Comparison of ENCODE assay signal across 9 cellular contexts in the genomic region with DNA sequence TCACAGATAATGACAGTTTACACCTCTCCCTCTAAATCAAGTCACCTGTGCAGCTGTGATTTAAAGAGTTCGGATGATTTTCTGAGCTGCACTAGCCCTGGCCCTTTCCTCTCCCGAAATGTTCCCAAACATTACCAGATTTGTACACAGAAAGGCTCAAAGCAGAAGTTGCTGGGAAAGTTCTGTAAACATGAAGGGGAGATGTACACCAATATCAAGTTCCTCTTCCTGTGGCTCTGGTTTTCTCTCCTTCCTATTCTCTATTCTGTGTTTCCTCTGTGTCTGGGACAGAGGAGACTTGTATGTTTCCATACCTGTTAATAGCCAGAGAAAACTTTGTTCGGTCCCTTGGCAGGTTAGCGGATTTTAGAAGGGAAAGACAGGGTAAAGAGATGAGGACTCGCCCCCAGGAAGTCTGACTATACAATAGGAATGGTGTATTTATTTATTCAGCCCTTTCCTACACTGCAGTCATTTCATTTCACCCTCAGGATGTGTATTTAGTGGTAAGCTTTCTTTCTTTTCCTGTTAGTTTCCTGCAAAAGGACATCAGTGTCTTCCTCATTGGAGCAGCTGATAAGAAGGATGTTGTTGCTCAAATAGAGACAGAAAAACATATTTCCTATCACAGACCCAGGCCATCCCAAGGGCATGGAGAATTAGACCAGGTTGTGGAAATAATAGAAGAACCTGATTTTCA. TPM values are rescaled to one million over a fixed set of nuclear protein-coding genes. Genes with fewer than 3 reads are reported as not detected.
DNase-seq lines count a peak whose midpoint lies in the region; ATAC-seq and TF ChIP-seq lines count a peak whose summit lies in the region.
"Had no signal": no experiment of that assay in that cellular context is flagged by ENCODE, and none has a peak within 500 bp of the region (broad histone marks: within the 10 kb centered on the region; RNA-seq: fewer than 3 reads in every experiment).

No MANE protein-coding gene starts in this region.

- peak in 1 of 8 donors; percentile 11 for ATAC-seq in heart right ventricle
- ATAC-seq in Right ventricle myocardium inferior, result no peak
- ATAC-seq in lower lobe of right lung, result peak; percentile 17 to 41
- no peak for ATAC-seq in GM19463 (IDR thresholded peaks at IDR 0.05; ENCODE audit: unreplicated experiment)
- ATAC-seq in HG03442 (IDR thresholded peaks at IDR 0.05; ENCODE audit: unreplicated experiment), result no peak

- peaks cover 5 to 69% (median 33%) of the 10 kb centered on the region in 9 donors for H3K4me1 ChIP-seq in heart right ventricle
- peaks cover 75% of the 10 kb centered on the region for H3K4me1 ChIP-seq in lower lobe of right lung
- H3K4me1 ChIP-seq in transverse colon, result peaks cover 7 to 55% (median 47%) of the 10 kb centered on the region in 4 donors

- no peak for TF ChIP-seq EP300 in transverse colon (IDR thresholded peaks at IDR 0.05; ENCODE audit: low read depth)

- H3K9me3 ChIP-seq in heart right ventricle (no peaks in the 10 kb centered on the region), lower lobe of right lung (no peaks in the 10 kb centered on the region), transverse colon (no peaks in the 10 kb centered on the region)

- TF ChIP-seq POLR2A in transverse colon (IDR thresholded peaks at IDR 0.05), result no peak

- WGBS in heart right ventricle, 2 donors, result 52 to 60% methylated on average over 5 of the region's 5 CpGs
- WGBS in transverse colon (ENCODE audit: low coverage in 1 of 2), 2 donors, result 39 to 53% methylated on average over 3 to 5 of the region's 5 CpGs

- intact Hi-C loops in heart right ventricle (cut with DNase I), result loop anchor here in 2 of 10 donors (5.0 to 10.0 kb wide), 2 partner anchors 169 to 291 kb away; no protein-coding TSS in a partner anchor
- intact Hi-C loops in Right ventricle myocardium inferior (cut with DNase I), result no loop called here
- intact Hi-C loops in activated T-helper 2 cell treated with anti-CD3 and anti-CD28 coated beads, Interferon-gamma antibody, Interleukin-2, Interleukin-4, amounts not matched to agents 10 μg/mL and 5 μg/mL and 100 μg/mL, durations not matched to agents 14 hours and 24 hours and 36 hours (cut with micrococcal nuclease), result loop anchor here (5.0 kb wide), 1 partner anchor 74 kb away; no protein-coding TSS in a partner anchor
- intact Hi-C loops in lower lobe of right lung (cut with DNase I), result loop anchor here (10.0 kb wide), 1 partner anchor 171 kb away; no protein-coding TSS in a partner anchor
- intact Hi-C loops in transverse colon (cut with DNase I; ENCODE audit: low total_unique reads), result no loop called here

- H3K9me3 Mint-ChIP-seq in activated T-helper 2 cell treated with anti-CD3 and anti-CD28 coated beads, Interferon-gamma antibody, Interleukin-2, Interleukin-4, amounts not matched to agents 10 μg/mL and 5 μg/mL and 100 μg/mL, durations not matched to agents 14 hours and 24 hours and 36 hours, result no peaks in the 10 kb centered on the region

- TF ChIP-seq CTCF in heart right ventricle (IDR thresholded peaks at IDR 0.05) (no peak), lower lobe of right lung (IDR thresholded peaks at IDR 0.05) (no peak), transverse colon (IDR thresholded peaks at IDR 0.05) (no peak)

- no peaks in the 10 kb centered on the region for H3K36me3 Mint-ChIP-seq in activated T-helper 2 cell treated with anti-CD3 and anti-CD28 coated beads, Interferon-gamma antibody, Interleukin-2, Interleukin-4, amounts not matched to agents 10 μg/mL and 5 μg/mL and 100 μg/mL, durations not matched to agents 14 hours and 24 hours and 36 hours (ENCODE audit: low read depth)

- peaks cover 2% of the 10 kb centered on the region for H3K27me3 Mint-ChIP-seq in activated T-helper 2 cell treated with anti-CD3 and anti-CD28 coated beads, Interferon-gamma antibody, Interleukin-2, Interleukin-4, amounts not matched to agents 10 μg/mL and 5 μg/mL and 100 μg/mL, durations not matched to agents 14 hours and 24 hours and 36 hours (ENCODE audit: low read depth)

- H3K4me3 ChIP-seq in heart right ventricle (peak overlapping the region in 4 of 10 donors; percentile 13 to 46 (median 20)), lower lobe of right lung (peak overlapping the region; percentile 42), transverse colon (peak overlapping the region in 1 of 4 donors; percentile 14)

- H3K36me3 ChIP-seq in heart right ventricle (no peaks in the 10 kb centered on the region), lower lobe of right lung (no peaks in the 10 kb centered on the region), transverse colon (no peaks in the 10 kb centered on the region)

- H3K27ac ChIP-seq in heart right ventricle (peak overlapping the region in 6 of 10 donors; percentile 15 to 89 (median 54)), lower lobe of right lung (peak overlapping the region; percentile 74), transverse colon (peak overlapping the region; percentile 72 to 85 (median 75))

- no peak for DNase-seq in heart right ventricle
- DNase-seq in Right ventricle myocardium inferior (ENCODE audit: missing footprints), result no peak
- DNase-seq in activated T-helper 2 cell treated with anti-CD3 and anti-CD28 coated beads, Interferon-gamma antibody, Interleukin-2, Interleukin-4, amounts not matched to agents 10 μg/mL and 5 μg/mL and 100 μg/mL, durations not matched to agents 14 hours and 24 hours and 36 hours (ENCODE audit: low spot score), result no peak
- no peak for DNase-seq in lower lobe of right lung
- no peak for DNase-seq in transverse colon
- no peak for DNase-seq in 8988T
- DNase-seq: nucleus accumbens had no signal

- no peaks in the 10 kb centered on the region for H3K27me3 ChIP-seq in heart right ventricle
- no peaks in the 10 kb centered on the region for H3K27me3 ChIP-seq in lower lobe of right lung (ENCODE audit: low read depth)
- H3K27me3 ChIP-seq in transverse colon, result no peaks in the 10 kb centered on the region

- in situ Hi-C loops in transverse colon (cut with MboI; ENCODE audit: low pct_ligation_motif_present in 1 of 4, low pct_unique_long_range_greater_than_20kb in 1 of 4, low sequenced_read_pairs in 3 of 4), result loop anchor here in 1 of 4 donors (10.0 kb wide), 1 partner anchor 171 kb away; no protein-coding TSS in a partner anchor

- no peak overlapping the region for H3K4me3 Mint-ChIP-seq in activated T-helper 2 cell treated with anti-CD3 and anti-CD28 coated beads, Interferon-gamma antibody, Interleukin-2, Interleukin-4, amounts not matched to agents 10 μg/mL and 5 μg/mL and 100 μg/mL, durations not matched to agents 14 hours and 24 hours and 36 hours (ENCODE audit: low read depth)

- H3K4me1 Mint-ChIP-seq in activated T-helper 2 cell treated with anti-CD3 and anti-CD28 coated beads, Interferon-gamma antibody, Interleukin-2, Interleukin-4, amounts not matched to agents 10 μg/mL and 5 μg/mL and 100 μg/mL, durations not matched to agents 14 hours and 24 hours and 36 hours (ENCODE audit: low read depth), result peaks cover 55% of the 10 kb centered on the region

- H3K27ac Mint-ChIP-seq in activated T-helper 2 cell treated with anti-CD3 and anti-CD28 coated beads, Interferon-gamma antibody, Interleukin-2, Interleukin-4, amounts not matched to agents 10 μg/mL and 5 μg/mL and 100 μg/mL, durations not matched to agents 14 hours and 24 hours and 36 hours, result peak overlapping the region; percentile 33

RNA-seq across cellular contexts. Expression of gene NUMB, which starts 7.6 kb away (rescaled TPM):
- total RNA-seq in heart right ventricle (10 to 100 TPM; 27.0 to 42.6 (median 33.3) TPM), Right ventricle myocardium inferior (39.8 TPM), lower lobe of right lung (126 TPM), transverse colon (100 to 1,000 TPM in 2 of 4 donors, 10 to 100 TPM in 2; 64.7 to 117 (median 103) TPM)
- polyA plus RNA-seq in heart right ventricle, result 10 to 100 TPM; 18.9 to 32.0 TPM
- 52.4 and 66.1 TPM in 2 replicates for total RNA-seq in activated T-helper 2 cell treated with anti-CD3 and anti-CD28 coated beads, Interferon-gamma antibody, Interleukin-2, Interleukin-4, amounts not matched to agents 10 μg/mL and 5 μg/mL and 100 μg/mL, durations not matched to agents 14 hours and 24 hours and 36 hours

RNA-seq across cellular contexts. Expression of gene RIOX1, which starts 24.8 kb away (rescaled TPM):
- total RNA-seq in heart right ventricle, result 1 to 10 TPM; 5.9 to 9.1 (median 7.6) TPM
- 1 to 10 TPM; 4.3 to 5.4 TPM for polyA plus RNA-seq in heart right ventricle
- 7.6 TPM for total RNA-seq in Right ventricle myocardium inferior
- total RNA-seq in activated T-helper 2 cell treated with anti-CD3 and anti-CD28 coated beads, Interferon-gamma antibody, Interleukin-2, Interleukin-4, amounts not matched to agents 10 μg/mL and 5 μg/mL and 100 μg/mL, durations not matched to agents 14 hours and 24 hours and 36 hours, result 22.0 and 24.1 TPM in 2 replicates
- 12.9 TPM for total RNA-seq in lower lobe of right lung
- total RNA-seq in transverse colon, result 10 to 100 TPM in 3 of 4 donors, 1 to 10 TPM in 1; 9.6 to 39.8 (median 18.0) TPM

Comparison
In these comparisons a context has a peak if more than half of its experiments do, and no peak if none do; other contexts are left out.
1. ATAC-seq: peak in lower lobe of right lung (2 of 2); none in Right ventricle myocardium inferior (single experiment), GM19463 (single experiment) and HG03442 (single experiment).
2. intact Hi-C loops: an anchor here in activated T-helper 2 cell treated with anti-CD3 and anti-CD28 coated beads, Interferon-gamma antibody, Interleukin-2, Interleukin-4, amounts not matched to agents 10 μg/mL and 5 μg/mL and 100 μg/mL, durations not matched to agents 14 hours and 24 hours and 36 hours (5.0 kb wide) and lower lobe of right lung (10.0 kb wide); none called in Right ventricle myocardium inferior and transverse colon.
3. Peak in every context shown above with its lines, with median percentiles within 50 percentile points of each other: H3K27ac ChIP-seq.